In the genomic region with DNA sequence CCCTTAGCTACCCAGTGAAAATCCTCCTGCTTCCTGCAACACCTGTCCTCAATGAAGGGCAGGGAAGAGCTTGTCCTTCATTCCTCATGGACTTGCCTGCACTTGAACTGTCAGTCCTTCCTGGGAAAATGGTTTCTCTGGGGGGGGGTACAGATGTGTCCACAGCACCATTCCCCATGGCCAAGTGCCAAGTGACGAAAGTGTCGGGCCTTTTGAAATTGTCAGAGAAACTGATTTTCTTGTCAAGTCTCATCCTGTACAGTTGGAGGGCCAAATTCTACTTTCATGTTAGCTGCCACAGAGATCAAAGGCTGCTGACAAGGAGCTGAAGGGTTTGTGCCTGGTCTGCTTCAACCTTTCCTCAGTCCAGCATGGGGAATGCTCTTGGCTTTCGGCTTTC, we compare ENCODE assay signal across 14 cellular contexts.
DNase-seq lines count a peak whose midpoint lies in the region; ATAC-seq and TF ChIP-seq lines count a peak whose summit lies in the region.
"Had no signal": no experiment of that assay in that cellular context is flagged by ENCODE, and none has a peak within 500 bp of the region (broad histone marks: within the 10 kb centered on the region; RNA-seq: fewer than 3 reads in every experiment).

No MANE protein-coding gene starts in this region.

- 56% methylated on average over 3 of the region's 3 CpGs for WGBS in right cardiac atrium
- 65% methylated on average over 3 of the region's 3 CpGs for WGBS in smooth muscle cell (ENCODE audit: low lambda C conversion rate)

- H3K27ac ChIP-seq in cardiac muscle cell, result peak overlapping the region; percentile 28
- H3K27ac ChIP-seq in right cardiac atrium (ENCODE audit: low read length), result no peak overlapping the region
- H3K27ac ChIP-seq in RWPE2 (ENCODE audit: poor library complexity, severe bottlenecking), result no peak overlapping the region
- H3K27ac ChIP-seq in smooth muscle cell (ENCODE audit: low read depth), result no peak overlapping the region

- no peak overlapping the region for H3K9ac ChIP-seq in smooth muscle cell (ENCODE audit: low read depth)

- H3K36me3 ChIP-seq in cardiac muscle cell (no peaks in the 10 kb centered on the region), RWPE2 (ENCODE audit: low read depth) (no peaks in the 10 kb centered on the region), smooth muscle cell (ENCODE audit: low read depth) (no peaks in the 10 kb centered on the region)
- H3K36me3 ChIP-seq: HAP-1 had no signal

- H3K4me2 ChIP-seq in smooth muscle cell, result no peak overlapping the region

- no peak for TF ChIP-seq CTCF in cardiac muscle cell (IDR thresholded peaks at IDR 0.05; ENCODE audit: low read depth, low read length)
- TF ChIP-seq CTCF in RWPE2 (IDR thresholded peaks at IDR 0.05; ENCODE audit: poor library complexity, severe bottlenecking), result no peak
- no peak for TF ChIP-seq CTCF in smooth muscle cell (IDR thresholded peaks at IDR 0.05; ENCODE audit: borderline replicate concordance, insufficient read depth, poor library complexity, severe bottlenecking)

- no peaks in the 10 kb centered on the region for H3K79me2 ChIP-seq in smooth muscle cell (ENCODE audit: low read depth)

- peaks cover 20% of the 10 kb centered on the region for H3K4me1 ChIP-seq in cardiac muscle cell (ENCODE audit: low read depth)
- H3K4me1 ChIP-seq in right cardiac atrium (ENCODE audit: control insufficient read depth, insufficient read depth, low read length), result no peaks in the 10 kb centered on the region
- H3K4me1 ChIP-seq in RWPE2 (ENCODE audit: insufficient read depth, poor library complexity, severe bottlenecking), result peaks cover 8% of the 10 kb centered on the region
- no peaks in the 10 kb centered on the region for H3K4me1 ChIP-seq in smooth muscle cell (ENCODE audit: low read depth)
- H3K4me1 ChIP-seq: HAP-1 had no signal

- no peak overlapping the region for H2AFZ ChIP-seq in smooth muscle cell (ENCODE audit: low read depth)

- peak in 1 of 2 donors; percentile 96 for DNase-seq in cardiac muscle cell (ENCODE audit: low read depth in 1 of 2, low spot score in 1 of 2)
- DNase-seq in right cardiac atrium, result no peak
- DNase-seq in RWPE2 (ENCODE audit: low spot score), result no peak
- peak; percentile 32 for DNase-seq in ecto neural progenitor cell (ENCODE audit: low spot score)
- no peak for DNase-seq in left ventricle myocardium superior
- DNase-seq in T-helper 9 cell, result no peak
- no peak for DNase-seq in smooth muscle cell (lab: John Stamatoyannopoulos, UW; ENCODE audit: unreplicated experiment)
- DNase-seq: C1 segment of cervical spinal cord; Calu3; CD4-positive, alpha-beta T cell; DMS 273 treated with DMSO at 0.1 percent for 48 hours; DMS79 had no signal

- no peaks in the 10 kb centered on the region for H4K20me1 ChIP-seq in smooth muscle cell (ENCODE audit: low read depth)

- H3K4me3 ChIP-seq in cardiac muscle cell, result no peak overlapping the region
- H3K4me3 ChIP-seq in right cardiac atrium (ENCODE audit: low read length), result no peak overlapping the region
- no peak overlapping the region for H3K4me3 ChIP-seq in RWPE2 (ENCODE audit: severe bottlenecking)
- H3K4me3 ChIP-seq in smooth muscle cell, result no peak overlapping the region
- H3K4me3 ChIP-seq: HAP-1 had no signal

- H3F3A ChIP-seq in smooth muscle cell (ENCODE audit: low read depth), result no peaks in the 10 kb centered on the region

- no peaks in the 10 kb centered on the region for H3K9me3 ChIP-seq in cardiac muscle cell (ENCODE audit: low read depth)
- no peaks in the 10 kb centered on the region for H3K9me3 ChIP-seq in right cardiac atrium (ENCODE audit: control insufficient read depth, low read length)
- no peaks in the 10 kb centered on the region for H3K9me3 ChIP-seq in RWPE2 (ENCODE audit: severe bottlenecking)
- no peaks in the 10 kb centered on the region for H3K9me3 ChIP-seq in smooth muscle cell (replicated peaks; ENCODE audit: low read depth)
- H3K9me3 ChIP-seq: HAP-1 had no signal

- H3K27me3 ChIP-seq in cardiac muscle cell (peaks cover 83% of the 10 kb centered on the region), right cardiac atrium (ENCODE audit: control insufficient read depth, insufficient read depth) (no peaks in the 10 kb centered on the region), RWPE2 (ENCODE audit: insufficient read depth, poor library complexity, severe bottlenecking) (no peaks in the 10 kb centered on the region), smooth muscle cell (ENCODE audit: low read depth) (no peaks in the 10 kb centered on the region)

- intact Hi-C loops in right cardiac atrium (cut with DNase I), result no loop called here
- intact Hi-C loops in left ventricle myocardium superior (cut with micrococcal nuclease), result no loop called here

- ATAC-seq in right cardiac atrium (no peak), RWPE2 (ENCODE audit: low read depth) (peak; percentile 71), left ventricle myocardium superior (peak; percentile 72), GM19324 (IDR thresholded peaks at IDR 0.05; ENCODE audit: low FRiP score, unreplicated experiment) (no peak)

Comparison
In these comparisons a context has a peak if more than half of its experiments do, and no peak if none do; other contexts are left out.
1. ATAC-seq: peak in RWPE2 (single experiment) and left ventricle myocardium superior (single experiment); none in right cardiac atrium (0 of 2) and GM19324 (single experiment).